ENCODE assay signal across 23 cellular contexts in genomic region chr20:23095504-23095903, GRCh38. TPM values are rescaled to one million over a fixed set of nuclear protein-coding genes. Genes with fewer than 3 reads are reported as not detected.
DNase-seq lines count a peak whose midpoint lies in the region; ATAC-seq, FAIRE-seq and TF ChIP-seq lines count a peak whose summit lies in the region.
"Had no signal": no experiment of that assay in that cellular context is flagged by ENCODE, and none has a peak within 500 bp of the region (broad histone marks: within the 10 kb centered on the region; RNA-seq: fewer than 3 reads in every experiment).

No MANE protein-coding gene starts in this region.

- H3K9me3 Mint-ChIP-seq in H9 = no peaks in the 10 kb centered on the region

- no peak overlapping the region for H4K8ac ChIP-seq in H9 (replicated peaks; ENCODE audit: insufficient read length, low read depth, low read length)

- no peak for ATAC-seq in left ventricle myocardium superior
- ATAC-seq in GM18870 (IDR thresholded peaks at IDR 0.05; ENCODE audit: unreplicated experiment) = no peak
- ATAC-seq in GM18498 (IDR thresholded peaks at IDR 0.05; ENCODE audit: unreplicated experiment) = no peak

- TF ChIP-seq CTCF in left ventricle myocardium inferior (IDR thresholded peaks at IDR 0.05; ENCODE audit: borderline replicate concordance) (no peak), kidney (IDR thresholded peaks at IDR 0.05; ENCODE audit: borderline replicate concordance, extremely low read depth, insufficient read depth) (no peak), vagina (IDR thresholded peaks at IDR 0.05) (no peak), H9 (conservative IDR thresholded peaks at IDR 0.05) (no peak)

- H3K4me3 ChIP-seq in left ventricle myocardium inferior = no peak overlapping the region
- no peak overlapping the region for H3K4me3 ChIP-seq in kidney (ENCODE audit: low read length in 2 of 2)
- H3K4me3 ChIP-seq in vagina = no peak overlapping the region
- H3K4me3 ChIP-seq: GM23248, MG63, SJCRH30 had no signal

- peaks cover 19% of the 10 kb centered on the region for H3K4me1 ChIP-seq in left ventricle myocardium inferior
- peaks cover 0 to 6% of the 10 kb centered on the region in 2 donors for H3K4me1 ChIP-seq in kidney (ENCODE audit: control insufficient read depth in 1 of 2, insufficient read depth in 1 of 2, low read depth in 1 of 2, low read length in 2 of 2)
- peaks cover 42% of the 10 kb centered on the region for H3K4me1 ChIP-seq in vagina
- no peaks in the 10 kb centered on the region for H3K4me1 ChIP-seq in H9 (ENCODE audit: insufficient read depth, low read length)
- H3K4me1 ChIP-seq: BE2C had no signal

- TF ChIP-seq POLR2A in vagina (IDR thresholded peaks at IDR 0.05) = no peak

- no peak overlapping the region for H4K5ac ChIP-seq in H9 (ENCODE audit: insufficient read length, low read depth, low read length)

- FAIRE-seq in kidney (lab: Jason Lieb, UNC) = no peak
- FAIRE-seq: A204.1 had no signal

- H3K36me3 ChIP-seq in left ventricle myocardium inferior = no peaks in the 10 kb centered on the region
- no peaks in the 10 kb centered on the region for H3K36me3 ChIP-seq in kidney (ENCODE audit: control insufficient read depth in 1 of 2, insufficient read depth in 2 of 2, low read length in 2 of 2)
- no peaks in the 10 kb centered on the region for H3K36me3 ChIP-seq in vagina
- H3K36me3 ChIP-seq: BE2C, MG63, SJCRH30 had no signal

- H2BK120ac ChIP-seq in H9 (ENCODE audit: low read depth, low read length, poor library complexity, severe bottlenecking) = no peak overlapping the region

- H3K27ac Mint-ChIP-seq in H9 = no peak overlapping the region; a peak in 1 of 7 replicates
- H3K27ac Mint-ChIP-seq: CD4-positive, alpha-beta memory T cell had no signal

- no peak overlapping the region for H3K23ac ChIP-seq in H9 (ENCODE audit: insufficient read length, low read depth, low read length)

- no peak overlapping the region for H3K4me2 ChIP-seq in H9 (ENCODE audit: insufficient read depth, insufficient read length, low read length)
- H3K4me2 ChIP-seq: KMS-11 had no signal

- no peak overlapping the region for H2AFZ ChIP-seq in H9 (ENCODE audit: low read length)
- H2AFZ ChIP-seq: GM23248 had no signal

- intact Hi-C loops in left ventricle myocardium superior (cut with micrococcal nuclease) (no loop called here), left ventricle myocardium inferior (cut with micrococcal nuclease) (no loop called here), kidney (cut with DNase I) (no loop called here), vagina (cut with DNase I) (no loop called here)

- no peak overlapping the region for H2BK15ac ChIP-seq in H9 (ENCODE audit: low read depth, low read length)

- H4K91ac ChIP-seq in H9 (ENCODE audit: insufficient read length, low read depth, low read length) = no peak overlapping the region

- no CpG with 5 or more reads among the region's 3 CpGs for WGBS in H9 (ENCODE audit: extremely low coverage, insufficient read length, low lambda C conversion rate)

- no peak overlapping the region for H3K14ac ChIP-seq in H9 (ENCODE audit: insufficient read depth, low read length)

- H3K36me3 Mint-ChIP-seq in H9 (ENCODE audit: insufficient read depth in 1 of 3, low read depth in 3 of 3) = no peaks in the 10 kb centered on the region
- H3K36me3 Mint-ChIP-seq: CD4-positive, alpha-beta memory T cell had no signal

- H2BK12ac ChIP-seq in H9 (ENCODE audit: insufficient read length, low read depth, low read length) = no peak overlapping the region

- no peak overlapping the region for H3K4me3 Mint-ChIP-seq in H9
- H3K4me3 Mint-ChIP-seq: CD4-positive, alpha-beta memory T cell had no signal

- H2BK20ac ChIP-seq in H9 (ENCODE audit: low read depth, low read length, poor library complexity, severe bottlenecking) = no peak overlapping the region

- DNase-seq in left ventricle myocardium superior = peak; percentile 48
- DNase-seq in left ventricle myocardium inferior = no peak
- DNase-seq in dermis blood vessel endothelial cell = peak; percentile 44
- DNase-seq in kidney = peak; percentile 41
- DNase-seq in vagina (ENCODE audit: extremely low spot score in 2 of 2) = no peak
- no peak for DNase-seq in H9
- DNase-seq: BE2C; CD4-positive, alpha-beta memory T cell; DMS153; GDM1; GM23248; HCEC 1CT; MG63; NCI-H1105 treated with DMSO at 0.1 percent for 48 hours; NCI-H1694 treated with DMSO at 0.1 percent for 48 hours; NCI-H524; NCI-H82; SJCRH30 had no signal

- H3K9ac ChIP-seq in kidney (ENCODE audit: low read length in 2 of 2) = no peak overlapping the region
- no peak overlapping the region for H3K9ac ChIP-seq in H9 (ENCODE audit: extremely low read depth, insufficient read length, low read length)
- H3K9ac ChIP-seq: GM23248, KMS-11 had no signal

- peaks cover 8% of the 10 kb centered on the region; the same call in 1 of the 2 replicates for H3K27me3 Mint-ChIP-seq in H9 (ENCODE audit: low read depth)

- H3K27ac ChIP-seq in left ventricle myocardium inferior (replicated peaks) (no peak overlapping the region), kidney (ENCODE audit: low read depth in 2 of 2, low read length in 2 of 2) (no peak overlapping the region), vagina (peak overlapping the region; percentile 48), H9 (ENCODE audit: insufficient read length, low read depth, low read length) (no peak overlapping the region)
- H3K27ac ChIP-seq: GM23248, KMS-11, SJCRH30 had no signal

- H3T11ph ChIP-seq in H9 (ENCODE audit: low read length) = no peak overlapping the region

- no peaks in the 10 kb centered on the region for H4K20me1 ChIP-seq in H9 (ENCODE audit: control insufficient read depth, insufficient read depth, insufficient read length)

- H3K27me3 ChIP-seq in left ventricle myocardium inferior (ENCODE audit: low read depth) (peaks cover 9% of the 10 kb centered on the region), vagina (no peaks in the 10 kb centered on the region), H9 (ENCODE audit: insufficient read depth, low read length) (no peaks in the 10 kb centered on the region)
- H3K27me3 ChIP-seq: BE2C, MG63, SJCRH30 had no signal

- H3K79me2 ChIP-seq in H9 (ENCODE audit: insufficient read depth, low read length) = no peaks in the 10 kb centered on the region

- no peaks in the 10 kb centered on the region for H3K9me3 ChIP-seq in left ventricle myocardium inferior (replicated peaks)
- no peaks in the 10 kb centered on the region for H3K9me3 ChIP-seq in kidney (ENCODE audit: control insufficient read depth in 1 of 2, low read length in 2 of 2)
- H3K9me3 ChIP-seq in vagina = no peaks in the 10 kb centered on the region
- no peaks in the 10 kb centered on the region for H3K9me3 ChIP-seq in H9 (ENCODE audit: control insufficient read depth, low read depth, low read length)
- H3K9me3 ChIP-seq: BE2C, MG63, SJCRH30 had no signal

- peaks cover 15 to 20% of the 10 kb centered on the region in 2 experiments for H3K4me1 Mint-ChIP-seq in H9
- H3K4me1 Mint-ChIP-seq: CD4-positive, alpha-beta memory T cell had no signal

- no peak overlapping the region for H3K18ac ChIP-seq in H9 (ENCODE audit: insufficient read length, low read depth, low read length)

- H3K4ac ChIP-seq in H9 (ENCODE audit: low read depth, low read length) = no peak overlapping the region

- no peak overlapping the region for H2BK5ac ChIP-seq in H9 (ENCODE audit: insufficient read length, low read length)

- H3K23me2 ChIP-seq in H9 (ENCODE audit: insufficient read length, low read depth, low read length, poor library complexity, severe bottlenecking) = no peaks in the 10 kb centered on the region

- H2AK5ac ChIP-seq in H9 (ENCODE audit: insufficient read length, low read length) = no peak overlapping the region

- no peaks in the 10 kb centered on the region for H3K79me1 ChIP-seq in H9 (ENCODE audit: insufficient read depth, low read depth, low read length, poor library complexity, severe bottlenecking)

- no peak overlapping the region for H3K56ac ChIP-seq in H9 (ENCODE audit: insufficient read length, low read depth, low read length)

RNA-seq across cellular contexts. Expression of gene CD93, which starts 9.4 kb away (rescaled TPM):
- total RNA-seq in left ventricle myocardium superior (41.0 TPM), left ventricle myocardium inferior (35.7 TPM), dermis blood vessel endothelial cell (361 and 441 TPM in 2 replicates), kidney (104 TPM), vagina (45.4 TPM), H9 (2021) (not detected in 2 replicates)
- 9.9 TPM for polyA plus RNA-seq in kidney (ENCODE audit: insufficient read depth, low read depth, low replicate concordance)
- total RNA-seq: GM23248, HT-29, SJCRH30 had no signal

RNA-seq across cellular contexts. Expression of gene THBD, which starts 46.0 kb away (rescaled TPM):
- total RNA-seq in left ventricle myocardium superior (13.1 TPM), left ventricle myocardium inferior (13.8 TPM), dermis blood vessel endothelial cell (33.4 and 34.0 TPM in 2 replicates), kidney (48.1 TPM), vagina (76.9 TPM), H9 (2021) (0.15 and 0.28 TPM in 2 replicates)
- 9.7 TPM for polyA plus RNA-seq in kidney (ENCODE audit: insufficient read depth, low read depth, low replicate concordance)
- total RNA-seq: HT-29, SJCRH30 had no signal

Comparison
In these comparisons a context has a peak if more than half of its experiments do, and no peak if none do; other contexts are left out.
1. DNase-seq: peak in left ventricle myocardium superior (single experiment), dermis blood vessel endothelial cell (single experiment) and kidney (single experiment); none in left ventricle myocardium inferior (single experiment), vagina (0 of 2) and H9 (single experiment).
2. RNA of gene CD93, which starts 9.4 kb away (total RNA-seq): 361 to 441 TPM in dermis blood vessel endothelial cell, 104 TPM in kidney (single experiment), 45.4 TPM in vagina (single experiment), 41.0 TPM in left ventricle myocardium superior (single experiment) and 35.7 TPM in left ventricle myocardium inferior (single experiment); not detected in H9; every median in the first group is over 10 times any median in the second.
3. RNA of gene THBD, which starts 46.0 kb away (total RNA-seq): 76.9 TPM in vagina (single experiment), 48.1 TPM in kidney (single experiment), 33.4 to 34.0 TPM in dermis blood vessel endothelial cell, 13.8 TPM in left ventricle myocardium inferior (single experiment) and 13.1 TPM in left ventricle myocardium superior (single experiment); 0.15 to 0.28 TPM in H9; every median in the first group is over 10 times any median in the second.